In genomic region chr13:109156181-109156935, GRCh38 we compare ENCODE assay signal across 11 cellular contexts.
DNase-seq lines count a peak whose midpoint lies in the region; ATAC-seq and TF ChIP-seq lines count a peak whose summit lies in the region.
"Had no signal": no experiment of that assay in that cellular context is flagged by ENCODE, and none has a peak within 500 bp of the region (broad histone marks: within the 10 kb centered on the region; RNA-seq: fewer than 3 reads in every experiment).

No MANE protein-coding gene starts in this region.

- no peaks in the 10 kb centered on the region for H3K36me3 Mint-ChIP-seq in chondrocyte (ENCODE audit: low read depth)
- no peaks in the 10 kb centered on the region for H3K36me3 Mint-ChIP-seq in type B pancreatic cell
- no peaks in the 10 kb centered on the region for H3K36me3 Mint-ChIP-seq in stimulated activated memory B cell treated with anti-CD40 and anti-IgM and Interleukin-4, amounts not matched to agents 10 μg/mL and 1 μg/mL and 100 μg/mL, for 72 hours

- H3K4me1 ChIP-seq in IMR-90 (ENCODE audit: control insufficient read depth, insufficient read depth, low read length) = peaks cover 25% of the 10 kb centered on the region
- peaks cover 14% of the 10 kb centered on the region for H3K4me1 ChIP-seq in lower lobe of right lung

- H3K23ac ChIP-seq in IMR-90 (ENCODE audit: low read depth, low read length) = peak overlapping the region; percentile 91

- H2BK15ac ChIP-seq in IMR-90 (ENCODE audit: low read depth, low read length) = peak overlapping the region; percentile 97; the same call in 2 of the 3 replicates

- H2AK5ac ChIP-seq in IMR-90 (ENCODE audit: low read depth, low read length) = peak overlapping the region; percentile 96

- H3K4me1 Mint-ChIP-seq in chondrocyte (ENCODE audit: low read depth) (peaks cover 86% of the 10 kb centered on the region), type B pancreatic cell (ENCODE audit: unreplicated experiment) (peaks cover 20% of the 10 kb centered on the region)
- H3K4me1 Mint-ChIP-seq in stimulated activated memory B cell treated with anti-CD40 and anti-IgM and Interleukin-4, amounts not matched to agents 10 μg/mL and 1 μg/mL and 100 μg/mL, for 72 hours = peaks cover 25% of the 10 kb centered on the region

- intact Hi-C loops in IMR-90 (cut with micrococcal nuclease) (loop anchor here (5.0 kb wide), 1 partner anchor 86 kb away; no protein-coding TSS in a partner anchor), lower lobe of right lung (cut with DNase I) (no loop called here)

- H3K4me3 Mint-ChIP-seq in chondrocyte (ENCODE audit: unreplicated experiment) (peak overlapping the region; percentile 46), type B pancreatic cell (peak overlapping the region; percentile 8)
- H3K4me3 Mint-ChIP-seq in stimulated activated memory B cell treated with anti-CD40 and anti-IgM and Interleukin-4, amounts not matched to agents 10 μg/mL and 1 μg/mL and 100 μg/mL, for 72 hours = no peak overlapping the region
- H3K4me3 Mint-ChIP-seq: neural crest cell had no signal

- H4K20me1 ChIP-seq in IMR-90 (ENCODE audit: insufficient read depth, low read length) = no peaks in the 10 kb centered on the region

- in situ Hi-C loops in IMR-90 (cut with MboI; ENCODE audit: low sequenced_read_pairs) = no loop called here

- H3K14ac ChIP-seq in IMR-90 (replicated peaks; ENCODE audit: low read depth, low read length) = peak overlapping the region; percentile 89

- no peak for TF ChIP-seq RAD21 in IMR-90 (IDR thresholded peaks at IDR 0.05; ENCODE audit: low read length)

- H4K8ac ChIP-seq in IMR-90 (ENCODE audit: low read depth in 2 of 2, low read length in 2 of 2) = peak overlapping the region; percentile 86 to 96

- H3K9me1 ChIP-seq in IMR-90 (ENCODE audit: insufficient read depth, low read length) = peaks cover 23% of the 10 kb centered on the region

- H3K4ac ChIP-seq in IMR-90 (ENCODE audit: low read depth, low read length) = peak overlapping the region; percentile 99

- H3K4me3 ChIP-seq in IMR-90 (ENCODE audit: insufficient read depth, low read depth, low read length) (no peak overlapping the region), lower lobe of right lung (no peak overlapping the region)

- dilution Hi-C loops in IMR-90 (cut with HindIII; ENCODE audit: low sequenced_read_pairs, unreplicated experiment) = no loop called here

- peak overlapping the region; percentile 97 for H2BK20ac ChIP-seq in IMR-90 (ENCODE audit: low read depth, low read length)

- H3K4me2 ChIP-seq in IMR-90 (ENCODE audit: low read depth, low read length) = peak overlapping the region; percentile 77

- WGBS in IMR-90 (ENCODE audit: extremely low coverage in 2 of 2, insufficient read length in 1 of 2), 2 experiments = 57% methylated on average over 9 of the region's 16 CpGs; no CpG with 5 or more reads in 1 of the 2 experiments

- peak overlapping the region; percentile 98 for H4K91ac ChIP-seq in IMR-90 (ENCODE audit: insufficient read depth, low read depth, low read length)

- H2AFZ ChIP-seq in IMR-90 (replicated peaks; ENCODE audit: low read length, poor library complexity) = peak overlapping the region; percentile 91

- CTCF ChIA-PET in IMR-90 (lab: Yijun Ruan, JAX) = interaction anchor here (0.6 to 1.1 kb wide), 3 partner anchors 8 to 182 kb away, joined by 3 to 4 read pairs (median 3); no protein-coding TSS in a partner anchor

- peak overlapping the region; percentile 80 for H3K9ac ChIP-seq in IMR-90 (ENCODE audit: low read depth, low read length)

- H3K36me3 ChIP-seq in IMR-90 (ENCODE audit: control insufficient read depth, insufficient read depth, low read length) = no peaks in the 10 kb centered on the region
- H3K36me3 ChIP-seq in lower lobe of right lung = no peaks in the 10 kb centered on the region

- H2BK5ac ChIP-seq in IMR-90 (ENCODE audit: low read depth, low read length, poor library complexity, severe bottlenecking) = peak overlapping the region; percentile 99

- POLR2A ChIA-PET in IMR-90 (lab: Charles Lee; ENCODE audit: unreplicated experiment) = interaction anchor here (0.5 to 1.0 kb wide), 3 partner anchors 25 to 192 kb away, joined by 4 to 5 read pairs (median 4); no protein-coding TSS in a partner anchor

- H3K9me3 Mint-ChIP-seq in chondrocyte (ENCODE audit: low read depth) (no peaks in the 10 kb centered on the region), type B pancreatic cell (no peaks in the 10 kb centered on the region)
- H3K9me3 Mint-ChIP-seq in stimulated activated memory B cell treated with anti-CD40 and anti-IgM and Interleukin-4, amounts not matched to agents 10 μg/mL and 1 μg/mL and 100 μg/mL, for 72 hours = no peaks in the 10 kb centered on the region
- H3K9me3 Mint-ChIP-seq: neural crest cell had no signal

- BruUV-seq in IMR-90 (replicated peaks; lab: Mats Ljungman, UMichigan) = no TSS peak

- H3K9me3 ChIP-seq in IMR-90 (ENCODE audit: control insufficient read depth, insufficient read depth, low read length) (no peaks in the 10 kb centered on the region), lower lobe of right lung (no peaks in the 10 kb centered on the region)

- peak overlapping the region; percentile 98 for H3K18ac ChIP-seq in IMR-90 (ENCODE audit: low read depth, low read length)

- peak overlapping the region; percentile 99 for H2BK120ac ChIP-seq in IMR-90 (ENCODE audit: low read depth, low read length)

- DNase-seq in IMR-90 (peak; percentile 86), chondrocyte (ENCODE audit: low spot score) (no peak), lower lobe of right lung (no peak), type B pancreatic cell (ENCODE audit: extremely low spot score, unreplicated experiment) (no peak), NCI-H2227 (lab: John Stamatoyannopoulos, UW; ENCODE audit: unreplicated experiment) (no peak)
- DNase-seq: activated CD4-positive, alpha-beta T cell treated with anti-CD3 and anti-CD28 coated beads for 4 hours; cortex of kidney had no signal

- H3K27ac Mint-ChIP-seq in chondrocyte (ENCODE audit: unreplicated experiment) (peak overlapping the region; percentile 98), type B pancreatic cell (peak overlapping the region; percentile 15)
- no peak overlapping the region for H3K27ac Mint-ChIP-seq in stimulated activated memory B cell treated with anti-CD40 and anti-IgM and Interleukin-4, amounts not matched to agents 10 μg/mL and 1 μg/mL and 100 μg/mL, for 72 hours

- H4K5ac ChIP-seq in IMR-90 (ENCODE audit: low read depth, low read length) = peak overlapping the region; percentile 97

- peak; percentile 81 for ATAC-seq in IMR-90 (ENCODE audit: low read depth)
- ATAC-seq in lower lobe of right lung = peak; percentile 53 to 74
- ATAC-seq in stimulated activated memory B cell treated with anti-CD40 and anti-IgM and Interleukin-4, amounts not matched to agents 10 μg/mL and 1 μg/mL and 100 μg/mL, for 72 hours = no peak
- no peak for ATAC-seq in GM21423 (IDR thresholded peaks at IDR 0.05; ENCODE audit: unreplicated experiment)
- ATAC-seq in GM21825 (IDR thresholded peaks at IDR 0.05; ENCODE audit: unreplicated experiment) = no peak

- TF ChIP-seq POLR2A in IMR-90 (IDR thresholded peaks at IDR 0.05; ENCODE audit: low read depth, low read length) = no peak

- H2AK9ac ChIP-seq in IMR-90 (replicated peaks; ENCODE audit: low read depth, low read length, poor library complexity) = peak overlapping the region; percentile 96

- peak overlapping the region; percentile 89 for H3K56ac ChIP-seq in IMR-90 (ENCODE audit: extremely low read depth, insufficient read depth, low read length)

- H3K27me3 Mint-ChIP-seq in chondrocyte (ENCODE audit: low read depth) = no peaks in the 10 kb centered on the region
- H3K27me3 Mint-ChIP-seq in type B pancreatic cell = no peaks in the 10 kb centered on the region
- H3K27me3 Mint-ChIP-seq in stimulated activated memory B cell treated with anti-CD40 and anti-IgM and Interleukin-4, amounts not matched to agents 10 μg/mL and 1 μg/mL and 100 μg/mL, for 72 hours = peaks cover 54% of the 10 kb centered on the region

- no peaks in the 10 kb centered on the region for H3K27me3 ChIP-seq in IMR-90 (ENCODE audit: control insufficient read depth, insufficient read depth, low read length)
- H3K27me3 ChIP-seq in lower lobe of right lung (ENCODE audit: low read depth) = no peaks in the 10 kb centered on the region

- peak overlapping the region; percentile 99 for H3K27ac ChIP-seq in IMR-90 (ENCODE audit: insufficient read depth, low read length)
- peak overlapping the region; percentile 77 for H3K27ac ChIP-seq in lower lobe of right lung

- no peaks in the 10 kb centered on the region for H3K79me1 ChIP-seq in IMR-90 (ENCODE audit: low read depth in 1 of 2, low read length in 2 of 2)

- no peak for TF ChIP-seq CTCF in IMR-90 (conservative IDR thresholded peaks at IDR 0.05; ENCODE audit: low read depth, low read length)
- no peak for TF ChIP-seq CTCF in chondrocyte (IDR thresholded peaks at IDR 0.05)
- no peak for TF ChIP-seq CTCF in lower lobe of right lung (IDR thresholded peaks at IDR 0.05)
- TF ChIP-seq CTCF in type B pancreatic cell (conservative IDR thresholded peaks at IDR 0.05) = no peak

TF ChIP-seq in IMR-90, 13 proteins besides CTCF, POLR2A, EP300 and RAD21:
- no peak for TF ChIP-seq ELK1 (IDR thresholded peaks at IDR 0.05; ENCODE audit: borderline replicate concordance, low read depth, low read length)
- TF ChIP-seq USF2 (IDR thresholded peaks at IDR 0.05; ENCODE audit: low read depth, low read length) = no peak
- peak; percentile 26; the same call in 1 of the 2 replicates for TF ChIP-seq FOS (IDR thresholded peaks at IDR 0.05; ENCODE audit: low read depth, low read length)
- TF ChIP-seq CEBPB (IDR thresholded peaks at IDR 0.05; ENCODE audit: low read depth, low read length) = peak; percentile 43; the same call in 1 of the 2 replicates
- TF ChIP-seq NFE2L2 (IDR thresholded peaks at IDR 0.05; ENCODE audit: low read depth, low read length) = no peak
- no peak for TF ChIP-seq SMC3 (IDR thresholded peaks at IDR 0.05; ENCODE audit: low read depth, low read length)
- TF ChIP-seq CHD1 (IDR thresholded peaks at IDR 0.05; ENCODE audit: low read depth, low read length) = no peak

Comparison
In these comparisons a context has a peak if more than half of its experiments do, and no peak if none do; other contexts are left out.
1. ATAC-seq: peak in IMR-90 (single experiment) and lower lobe of right lung (2 of 2); none in stimulated activated memory B cell treated with anti-CD40 and anti-IgM and Interleukin-4, amounts not matched to agents 10 μg/mL and 1 μg/mL and 100 μg/mL, for 72 hours (single experiment), GM21423 (single experiment) and GM21825 (single experiment).